ENCODE assay signal across 8 cellular contexts in the genomic region with DNA sequence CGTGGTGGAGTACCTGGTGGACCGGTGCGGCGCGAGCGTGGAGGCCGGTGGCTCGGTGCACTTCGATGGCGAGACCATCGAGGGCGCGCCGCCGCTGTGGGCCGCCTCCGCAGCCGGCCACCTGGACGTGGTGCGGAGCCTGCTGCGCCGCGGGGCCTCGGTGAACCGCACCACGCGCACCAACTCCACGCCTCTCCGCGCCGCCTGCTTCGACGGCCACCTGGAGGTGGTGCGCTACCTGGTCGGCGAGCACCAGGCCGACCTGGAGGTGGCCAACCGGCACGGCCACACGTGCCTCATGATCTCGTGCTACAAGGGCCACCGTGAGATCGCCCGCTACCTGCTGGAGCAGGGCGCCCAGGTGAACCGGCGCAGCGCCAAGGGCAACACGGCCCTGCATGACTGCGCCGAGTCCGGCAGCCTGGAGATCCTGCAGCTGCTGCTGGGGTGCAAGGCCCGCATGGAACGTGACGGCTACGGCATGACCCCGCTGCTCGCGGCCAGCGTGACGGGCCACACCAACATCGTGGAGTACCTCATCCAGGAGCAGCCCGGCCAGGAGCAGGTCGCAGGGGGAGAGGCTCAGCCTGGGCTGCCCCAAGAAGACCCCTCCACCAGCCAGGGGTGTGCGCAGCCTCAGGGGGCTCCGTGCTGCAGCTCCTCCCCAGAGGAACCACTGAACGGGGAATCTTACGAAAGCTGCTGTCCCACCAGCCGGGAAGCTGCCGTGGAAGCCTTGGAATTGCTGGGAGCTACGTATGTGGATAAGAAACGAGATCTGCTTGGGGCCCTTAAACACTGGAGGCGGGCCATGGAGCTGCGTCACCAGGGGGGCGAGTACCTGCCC. TPM values are rescaled to one million over a fixed set of nuclear protein-coding genes. Genes with fewer than 3 reads are reported as not detected.
DNase-seq lines count a peak whose midpoint lies in the region; ATAC-seq and TF ChIP-seq lines count a peak whose summit lies in the region.
"Not testable (repeated sequence)": the region's sequence is repeated elsewhere in the genome, so short reads cannot be mapped to it uniquely, and the experiment has no call there.

No MANE protein-coding gene starts in this region.

- not testable (repeated sequence) for ATAC-seq in left ventricle myocardium superior

- 14% methylated on average over 68 of the region's 75 CpGs for WGBS in smooth muscle cell (ENCODE audit: low lambda C conversion rate)

- H3K27ac ChIP-seq in cingulate gyrus (ENCODE audit: low read depth, low read length) (peak overlapping the region; percentile 89), muscle layer of colon (ENCODE audit: low read depth, low read length) (peak overlapping the region; percentile 53), smooth muscle cell (ENCODE audit: low read depth) (peak overlapping the region; percentile 88)

- intact Hi-C loops in activated T-helper 1 cell treated with anti-CD3 and anti-CD28 coated beads, Interleukin-12 subunit alpha, Interleukin-12 subunit beta, Interleukin-2, Interleukin-4 antibody, amounts not matched to agents 30 ng/mL and 10 ng/mL and 1 ng/mL, durations not matched to agents 14 hours and 24 hours and 36 hours (cut with micrococcal nuclease); left ventricle myocardium superior (cut with micrococcal nuclease): not testable (repeated sequence)

- H3K4me1 ChIP-seq in muscle layer of colon (ENCODE audit: insufficient read depth, low read length): peaks cover 12% of the 10 kb centered on the region
- not testable (repeated sequence) for H3K4me1 ChIP-seq in smooth muscle cell (ENCODE audit: low read depth)

- peaks cover 31% of the 10 kb centered on the region for H3K36me3 ChIP-seq in muscle layer of colon (ENCODE audit: insufficient read depth, low read length)
- H3K36me3 ChIP-seq in smooth muscle cell (ENCODE audit: low read depth): not testable (repeated sequence)

- H3K4me2 ChIP-seq in smooth muscle cell: peak overlapping the region; percentile 98

- H3K4me3 ChIP-seq in AG10803 (ENCODE audit: low read length) (peak overlapping the region; percentile 75), muscle layer of colon (ENCODE audit: low read depth in 1 of 2, low read length in 2 of 2) (peak overlapping the region; percentile 57 to 68), smooth muscle cell (peak overlapping the region; percentile 91)

- not testable (repeated sequence) for H3K27me3 ChIP-seq in muscle layer of colon (ENCODE audit: control insufficient read depth in 1 of 2, insufficient read depth in 2 of 2, low read length in 2 of 2); smooth muscle cell (ENCODE audit: low read depth)

- peaks cover 18% of the 10 kb centered on the region for H3K36me3 Mint-ChIP-seq in activated T-helper 1 cell treated with anti-CD3 and anti-CD28 coated beads, Interleukin-12 subunit alpha, Interleukin-12 subunit beta, Interleukin-2, Interleukin-4 antibody, amounts not matched to agents 30 ng/mL and 10 ng/mL and 1 ng/mL, durations not matched to agents 14 hours and 24 hours and 36 hours (ENCODE audit: low read depth)

- H3K9me3 Mint-ChIP-seq in activated T-helper 1 cell treated with anti-CD3 and anti-CD28 coated beads, Interleukin-12 subunit alpha, Interleukin-12 subunit beta, Interleukin-2, Interleukin-4 antibody, amounts not matched to agents 30 ng/mL and 10 ng/mL and 1 ng/mL, durations not matched to agents 14 hours and 24 hours and 36 hours: not testable (repeated sequence)

- TF ChIP-seq CTCF in AG10803 (conservative IDR thresholded peaks at IDR 0.05; ENCODE audit: low read length); smooth muscle cell (IDR thresholded peaks at IDR 0.05; ENCODE audit: borderline replicate concordance, insufficient read depth, poor library complexity, severe bottlenecking): not testable (repeated sequence)

- not testable (repeated sequence) for H3K27me3 Mint-ChIP-seq in activated T-helper 1 cell treated with anti-CD3 and anti-CD28 coated beads, Interleukin-12 subunit alpha, Interleukin-12 subunit beta, Interleukin-2, Interleukin-4 antibody, amounts not matched to agents 30 ng/mL and 10 ng/mL and 1 ng/mL, durations not matched to agents 14 hours and 24 hours and 36 hours (ENCODE audit: insufficient read depth)

- not testable (repeated sequence) for H3K9me3 ChIP-seq in muscle layer of colon (ENCODE audit: low read length); smooth muscle cell (replicated peaks; ENCODE audit: low read depth)

- H3K9ac ChIP-seq in muscle layer of colon (ENCODE audit: low read length): not testable (repeated sequence)
- peak overlapping the region; percentile 99 for H3K9ac ChIP-seq in smooth muscle cell (ENCODE audit: low read depth)

- not testable (repeated sequence) for H3K4me1 Mint-ChIP-seq in activated T-helper 1 cell treated with anti-CD3 and anti-CD28 coated beads, Interleukin-12 subunit alpha, Interleukin-12 subunit beta, Interleukin-2, Interleukin-4 antibody, amounts not matched to agents 30 ng/mL and 10 ng/mL and 1 ng/mL, durations not matched to agents 14 hours and 24 hours and 36 hours (ENCODE audit: low read depth)

- H3K4me3 Mint-ChIP-seq in activated T-helper 1 cell treated with anti-CD3 and anti-CD28 coated beads, Interleukin-12 subunit alpha, Interleukin-12 subunit beta, Interleukin-2, Interleukin-4 antibody, amounts not matched to agents 30 ng/mL and 10 ng/mL and 1 ng/mL, durations not matched to agents 14 hours and 24 hours and 36 hours: peak overlapping the region; percentile 89

- POLR2A ChIA-PET in HEK293T (lab: Yijun Ruan, JAX): interaction anchor here (1.7 to 2.1 kb wide), 3 partner anchors 54 to 69 kb away, joined by 7 to 25 read pairs (median 12); partner anchors contain the start of gene DPP9

- peak overlapping the region; percentile 77 for H3K27ac Mint-ChIP-seq in activated T-helper 1 cell treated with anti-CD3 and anti-CD28 coated beads, Interleukin-12 subunit alpha, Interleukin-12 subunit beta, Interleukin-2, Interleukin-4 antibody, amounts not matched to agents 30 ng/mL and 10 ng/mL and 1 ng/mL, durations not matched to agents 14 hours and 24 hours and 36 hours

- H4K20me1 ChIP-seq in smooth muscle cell (ENCODE audit: low read depth): not testable (repeated sequence)

- H2AFZ ChIP-seq in smooth muscle cell (ENCODE audit: low read depth): peak overlapping the region; percentile 82

- CTCF ChIA-PET in HEK293T (lab: Yijun Ruan, JAX): interaction anchor here (1.8 to 2.0 kb wide), 2 partner anchors 60 to 63 kb away, joined by 12 to 18 read pairs; no protein-coding TSS in a partner anchor

- DNase-seq in AG10803 (ENCODE audit: low read depth); HEK293T (ENCODE audit: extremely low spot score); activated T-helper 1 cell treated with anti-CD3 and anti-CD28 coated beads, Interleukin-12 subunit alpha, Interleukin-12 subunit beta, Interleukin-2, Interleukin-4 antibody, amounts not matched to agents 30 ng/mL and 10 ng/mL and 1 ng/mL, durations not matched to agents 14 hours and 24 hours and 36 hours (ENCODE audit: low spot score); smooth muscle cell (lab: John Stamatoyannopoulos, UW; ENCODE audit: unreplicated experiment): not testable (repeated sequence)
- DNase-seq in RPMI8226 (peak; percentile 28), left ventricle myocardium superior (peak; percentile 53)

- H3F3A ChIP-seq in smooth muscle cell (ENCODE audit: low read depth): not testable (repeated sequence)

- H3K79me2 ChIP-seq in smooth muscle cell (ENCODE audit: low read depth): peaks cover 35% of the 10 kb centered on the region

TF ChIP-seq in HEK293T, 16 proteins besides CTCF, POLR2A, EP300 and RAD21:
- TF ChIP-seq L3MBTL2 (conservative IDR thresholded peaks at IDR 0.05): peak; percentile 41
TF ChIP-seq in HEK293T: peak in this region for 1; not testable (repeated sequence) for 15.

RNA-seq across cellular contexts. Expression of gene FEM1A, which starts 0.7 kb away (rescaled TPM):
- 23.8 and 24.8 TPM in 2 replicates for total RNA-seq in activated T-helper 1 cell treated with anti-CD3 and anti-CD28 coated beads, Interleukin-12 subunit alpha, Interleukin-12 subunit beta, Interleukin-2, Interleukin-4 antibody, amounts not matched to agents 30 ng/mL and 10 ng/mL and 1 ng/mL, durations not matched to agents 14 hours and 24 hours and 36 hours
- total RNA-seq in left ventricle myocardium superior (49.6 TPM), smooth muscle cell (6.8 and 7.1 TPM in 2 replicates)
- polyA plus RNA-seq in smooth muscle cell: 1.5 and 1.6 TPM in 2 replicates

RNA-seq across cellular contexts. Expression of gene TICAM1, which starts 39.3 kb away (rescaled TPM):
- 31.2 and 33.3 TPM in 2 replicates for total RNA-seq in activated T-helper 1 cell treated with anti-CD3 and anti-CD28 coated beads, Interleukin-12 subunit alpha, Interleukin-12 subunit beta, Interleukin-2, Interleukin-4 antibody, amounts not matched to agents 30 ng/mL and 10 ng/mL and 1 ng/mL, durations not matched to agents 14 hours and 24 hours and 36 hours
- total RNA-seq in left ventricle myocardium superior (6.2 TPM), smooth muscle cell (3.5 and 4.6 TPM in 2 replicates)
- polyA plus RNA-seq in smooth muscle cell: 13.9 and 22.9 TPM in 2 replicates
